In genomic region chr12:43462741-43463140, GRCh38 we compare ENCODE assay signal across 36 cellular contexts.
"Had no signal": no experiment of that assay in that cellular context is flagged by ENCODE, and none has a peak within 500 bp of the region (broad histone marks: within the 10 kb centered on the region; RNA-seq: fewer than 3 reads in every experiment).

No MANE protein-coding gene starts in this region.

- H3K4me3 ChIP-seq: MG63 had no signal

- H3K4me2 ChIP-seq: KMS-11 had no signal

- H3K27me3 ChIP-seq: MG63 had no signal

- H3K27ac ChIP-seq: KMS-11 had no signal

- H3K36me3 ChIP-seq: MG63 had no signal

- DNase-seq: Karpas-422, Kasumi-1, KG1, MG63, MM.1S, MV-4-11, NCI-H1048, NCI-H1092, NCI-H1092 treated with DMSO at 0.1 percent for 48 hours, NCI-H1105, NCI-H1105 treated with DMSO at 0.1 percent for 48 hours, NCI-H1417, NCI-H1436, NCI-H1436 treated with DMSO at 0.1 percent for 48 hours, NCI-H146, NCI-H1694, NCI-H1694 treated with DMSO at 0.1 percent for 48 hours, NCI-H187, NCI-H187 treated with DMSO at 0.1 percent for 48 hours, NCI-H1930, NCI-H2029, NCI-H2029 treated with DMSO at 0.1 percent for 48 hours, NCI-H2081, NCI-H2081 treated with DMSO at 0.1 percent for 48 hours, NCI-H2107, NCI-H2171, NCI-H2171 treated with DMSO at 0.1 percent for 48 hours, NCI-H2227 treated with DMSO at 0.1 percent for 48 hours, NCI-H226, NCI-H345, NCI-H446, NCI-H446 treated with DMSO at 0.1 percent for 48 hours, NCI-H510A, NCI-H510A treated with DMSO at 0.1 percent for 48 hours, NCI-H524 had no signal

- H3K9me3 ChIP-seq: MG63 had no signal
